Comparison of ENCODE assay signal across 8 cellular contexts in the genomic region with DNA sequence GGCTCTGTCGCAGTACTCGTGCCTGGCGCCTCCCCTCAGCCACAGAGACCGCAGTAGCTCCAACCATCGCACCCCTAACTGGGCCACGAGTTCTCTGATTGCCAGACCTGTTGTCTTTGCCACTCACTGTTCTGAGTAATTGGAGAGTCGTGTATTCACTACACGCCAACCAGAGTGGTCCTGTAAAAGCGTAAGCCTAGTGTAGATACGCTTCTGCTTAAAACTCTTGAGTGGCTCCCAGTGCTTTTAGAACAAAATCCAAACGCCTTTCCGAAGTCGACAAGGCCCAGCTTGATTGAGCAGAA.
DNase-seq lines count a peak whose midpoint lies in the region; ATAC-seq and TF ChIP-seq lines count a peak whose summit lies in the region.

No MANE protein-coding gene starts in this region.

- TF ChIP-seq CTCF in AG10803 (conservative IDR thresholded peaks at IDR 0.05; ENCODE audit: low read length) = no peak
- TF ChIP-seq CTCF in HFF-Myc (IDR thresholded peaks at IDR 0.05; ENCODE audit: low read depth, low read length, missing control alignments) = no peak
- TF ChIP-seq CTCF in GM20000 (IDR thresholded peaks at IDR 0.05; ENCODE audit: extremely low read depth, missing control alignments) = no peak

- no peak for DNase-seq in AG10803 (ENCODE audit: low read depth)
- DNase-seq in HFF-Myc (ENCODE audit: extremely low read depth, low read depth) = no peak
- peak; percentile 52 for DNase-seq in activated CD4-positive, alpha-beta T cell treated with anti-CD3 and anti-CD28 coated beads, Interleukin-2, amount 50 U/mL, for 1 hour
- DNase-seq in stimulated activated effector memory CD8-positive, alpha-beta T cell treated with anti-CD3 and anti-CD28 coated beads, Interleukin-12 subunit alpha, Interleukin-12 subunit beta, amount 100 ng/mL, for 72 hours (ENCODE audit: low spot score in 2 of 2) = no peak
- no peak for DNase-seq in GM20000 (ENCODE audit: low spot score)
- DNase-seq in activated gamma-delta T cell (lab: John Stamatoyannopoulos, UW) = no peak

- no peaks in the 10 kb centered on the region for H3K9me3 ChIP-seq in iPS-15b (ENCODE audit: control insufficient read depth, insufficient read depth, low read length)

- H3K27ac Mint-ChIP-seq in stimulated activated effector memory CD8-positive, alpha-beta T cell treated with anti-CD3 and anti-CD28 coated beads, Interleukin-12 subunit alpha, Interleukin-12 subunit beta, amount 100 ng/mL, for 72 hours = peak overlapping the region; percentile 90

- no peaks in the 10 kb centered on the region for H3K9me3 Mint-ChIP-seq in stimulated activated effector memory CD8-positive, alpha-beta T cell treated with anti-CD3 and anti-CD28 coated beads, Interleukin-12 subunit alpha, Interleukin-12 subunit beta, amount 100 ng/mL, for 72 hours

- H3K4me1 Mint-ChIP-seq in stimulated activated effector memory CD8-positive, alpha-beta T cell treated with anti-CD3 and anti-CD28 coated beads, Interleukin-12 subunit alpha, Interleukin-12 subunit beta, amount 100 ng/mL, for 72 hours = peaks cover 27% of the 10 kb centered on the region

- peak overlapping the region; percentile 95 for H3K4me3 Mint-ChIP-seq in stimulated activated effector memory CD8-positive, alpha-beta T cell treated with anti-CD3 and anti-CD28 coated beads, Interleukin-12 subunit alpha, Interleukin-12 subunit beta, amount 100 ng/mL, for 72 hours

- no peaks in the 10 kb centered on the region for H3K27me3 ChIP-seq in iPS-15b (ENCODE audit: control insufficient read depth, insufficient read depth, low read length)

- peaks cover 76% of the 10 kb centered on the region for H3K36me3 Mint-ChIP-seq in stimulated activated effector memory CD8-positive, alpha-beta T cell treated with anti-CD3 and anti-CD28 coated beads, Interleukin-12 subunit alpha, Interleukin-12 subunit beta, amount 100 ng/mL, for 72 hours

- peaks cover 12% of the 10 kb centered on the region for H3K36me3 ChIP-seq in iPS-15b (ENCODE audit: control insufficient read depth, insufficient read depth, low read length)

- H3K9ac ChIP-seq in iPS-15b (ENCODE audit: low read depth, low read length) = peak overlapping the region; percentile 97

- H3K4me3 ChIP-seq in AG10803 (ENCODE audit: low read length) (peak overlapping the region; percentile 99), HFF-Myc (replicated peaks; ENCODE audit: low read depth, low read length) (peak overlapping the region; percentile 85), iPS-15b (ENCODE audit: low read depth, low read length) (peak overlapping the region; percentile 98)

- ATAC-seq in stimulated activated effector memory CD8-positive, alpha-beta T cell treated with anti-CD3 and anti-CD28 coated beads, Interleukin-12 subunit alpha, Interleukin-12 subunit beta, amount 100 ng/mL, for 72 hours = peak; percentile 81
- no peak for ATAC-seq in HG02840 (IDR thresholded peaks at IDR 0.05; ENCODE audit: low FRiP score, unreplicated experiment)

- peaks cover 3% of the 10 kb centered on the region for H3K4me1 ChIP-seq in iPS-15b (ENCODE audit: control insufficient read depth, insufficient read depth, low read length)
